In genomic region chr9:3506164-3506563, GRCh38 we compare ENCODE assay signal across 19 cellular contexts. TPM values are rescaled to one million over a fixed set of nuclear protein-coding genes. Genes with fewer than 3 reads are reported as not detected.
DNase-seq lines count a peak whose midpoint lies in the region; ATAC-seq, FAIRE-seq and TF ChIP-seq lines count a peak whose summit lies in the region.
"Had no signal": no experiment of that assay in that cellular context is flagged by ENCODE, and none has a peak within 500 bp of the region (broad histone marks: within the 10 kb centered on the region; RNA-seq: fewer than 3 reads in every experiment).

No MANE protein-coding gene starts in this region.

- intact Hi-C loops in activated CD8-positive, alpha-beta T cell treated with anti-CD3 and anti-CD28 coated beads for 36 hours (cut with micrococcal nuclease), result no loop called here
- intact Hi-C loops in psoas muscle (cut with DNase I), result no loop called here

- in situ Hi-C loops in HAP-1 (cut with MboI; ENCODE audit: low sequenced_read_pairs), result no loop called here

- peak; percentile 45 for FAIRE-seq in GM12891 (lab: Jason Lieb, UNC)
- FAIRE-seq: A549, D721Med, GM12892, H54 had no signal

- no peak overlapping the region for H3K4me3 Mint-ChIP-seq in activated CD8-positive, alpha-beta T cell treated with anti-CD3 and anti-CD28 coated beads, Interleukin-2, amount 10 ng/mL, durations not matched to agents 7 days and 5 days
- no peak overlapping the region for H3K4me3 Mint-ChIP-seq in activated CD8-positive, alpha-beta T cell treated with anti-CD3 and anti-CD28 coated beads for 36 hours
- no peak overlapping the region for H3K4me3 Mint-ChIP-seq in activated naive CD8-positive, alpha-beta T cell treated with anti-CD3 and anti-CD28 coated beads, Interleukin-2, amount 50 U/mL, for 24 hours
- H3K4me3 Mint-ChIP-seq: CD4-positive, alpha-beta T cell had no signal

- H3K4me3 ChIP-seq in psoas muscle, result no peak overlapping the region
- H3K4me3 ChIP-seq in HAP-1, result no peak overlapping the region
- H3K4me3 ChIP-seq: A549, GM23248 had no signal

- H3K4me1 Mint-ChIP-seq in activated CD8-positive, alpha-beta T cell treated with anti-CD3 and anti-CD28 coated beads, Interleukin-2, amount 10 ng/mL, durations not matched to agents 7 days and 5 days (ENCODE audit: low read depth), result peaks cover 16% of the 10 kb centered on the region
- H3K4me1 Mint-ChIP-seq in activated CD8-positive, alpha-beta T cell treated with anti-CD3 and anti-CD28 coated beads for 36 hours (ENCODE audit: low read depth), result peaks cover 53% of the 10 kb centered on the region
- peaks cover 51% of the 10 kb centered on the region for H3K4me1 Mint-ChIP-seq in activated naive CD8-positive, alpha-beta T cell treated with anti-CD3 and anti-CD28 coated beads, Interleukin-2, amount 50 U/mL, for 24 hours

- H3K27me3 ChIP-seq in psoas muscle (ENCODE audit: insufficient read depth in 3 of 3, low read length in 2 of 3) (no peaks in the 10 kb centered on the region), HAP-1 (ENCODE audit: low read depth) (no peaks in the 10 kb centered on the region)

- no peaks in the 10 kb centered on the region for H3K9me3 ChIP-seq in psoas muscle
- H3K9me3 ChIP-seq in HAP-1, result no peaks in the 10 kb centered on the region
- H3K9me3 ChIP-seq: A549, Caco-2 had no signal

- WGBS in psoas muscle, 3 donors, result 91 to 99% (median 94%) methylated on average over 2 of the region's 2 CpGs

- POLR2A ChIA-PET in activated CD8-positive, alpha-beta T cell treated with anti-CD3 and anti-CD28 coated beads, Interleukin-2, amount 10 ng/mL, durations not matched to agents 7 days and 5 days (lab: Charles Lee), result no interaction called here
- POLR2A ChIA-PET in activated CD8-positive, alpha-beta T cell treated with anti-CD3 and anti-CD28 coated beads for 36 hours (lab: Charles Lee), result no interaction called here

- ATAC-seq in activated CD8-positive, alpha-beta T cell treated with anti-CD3 and anti-CD28 coated beads, Interleukin-2, amount 10 ng/mL, durations not matched to agents 7 days and 5 days, result peak; percentile 37
- no peak for ATAC-seq in activated CD8-positive, alpha-beta T cell treated with anti-CD3 and anti-CD28 coated beads for 36 hours
- ATAC-seq in psoas muscle, result no peak
- ATAC-seq in activated naive CD8-positive, alpha-beta T cell treated with anti-CD3 and anti-CD28 coated beads, Interleukin-2, amount 50 U/mL, for 24 hours, result no peak
- ATAC-seq: A549, HCT116 had no signal

- no peak for TF ChIP-seq POLR2A in GM12891 (IDR thresholded peaks at IDR 0.05; ENCODE audit: low read depth, low read length)

- CTCF ChIA-PET in activated CD8-positive, alpha-beta T cell treated with anti-CD3 and anti-CD28 coated beads, Interleukin-2, amount 10 ng/mL, durations not matched to agents 7 days and 5 days (lab: Charles Lee), result interaction anchor here (1.0 kb wide), 1 partner anchor 39 kb away, joined by 3 read pairs; no protein-coding TSS in a partner anchor
- CTCF ChIA-PET in activated CD8-positive, alpha-beta T cell treated with anti-CD3 and anti-CD28 coated beads for 36 hours (lab: Charles Lee), result interaction anchor here (0.9 kb wide), 1 partner anchor 10 kb away, joined by 3 read pairs; no protein-coding TSS in a partner anchor

- H3K27ac ChIP-seq in psoas muscle, result peak overlapping the region; percentile 66
- H3K27ac ChIP-seq: 22Rv1, C4-2B, GM23248 had no signal

- no peak for DNase-seq in activated CD8-positive, alpha-beta T cell treated with anti-CD3 and anti-CD28 coated beads, Interleukin-2, amount 10 ng/mL, durations not matched to agents 7 days and 5 days
- DNase-seq in activated CD8-positive, alpha-beta T cell treated with anti-CD3 and anti-CD28 coated beads for 36 hours, result no peak
- DNase-seq in GM12891 (ENCODE audit: insufficient read length, low spot score) (no peak), OCI-M1 (lab: John Stamatoyannopoulos, UW) (peak; percentile 93), psoas muscle (no peak), HAP-1 (ENCODE audit: low spot score in 2 of 2) (no peak), mucosa of gallbladder (ENCODE audit: low spot score) (no peak)
- no peak for DNase-seq in activated naive CD8-positive, alpha-beta T cell treated with anti-CD3 and anti-CD28 coated beads, Interleukin-2, amount 50 U/mL, for 24 hours
- DNase-seq: AML-193; Caco-2; CD4-positive, alpha-beta T cell; GM23248 had no signal

- H3K36me3 Mint-ChIP-seq in activated CD8-positive, alpha-beta T cell treated with anti-CD3 and anti-CD28 coated beads, Interleukin-2, amount 10 ng/mL, durations not matched to agents 7 days and 5 days (ENCODE audit: low read depth), result peaks cover 10% of the 10 kb centered on the region
- peaks cover 27% of the 10 kb centered on the region for H3K36me3 Mint-ChIP-seq in activated CD8-positive, alpha-beta T cell treated with anti-CD3 and anti-CD28 coated beads for 36 hours (ENCODE audit: low read depth)
- H3K36me3 Mint-ChIP-seq in activated naive CD8-positive, alpha-beta T cell treated with anti-CD3 and anti-CD28 coated beads, Interleukin-2, amount 50 U/mL, for 24 hours (ENCODE audit: low read depth), result peaks cover 6% of the 10 kb centered on the region

- H3K27ac Mint-ChIP-seq in activated CD8-positive, alpha-beta T cell treated with anti-CD3 and anti-CD28 coated beads, Interleukin-2, amount 10 ng/mL, durations not matched to agents 7 days and 5 days, result no peak overlapping the region
- H3K27ac Mint-ChIP-seq in activated CD8-positive, alpha-beta T cell treated with anti-CD3 and anti-CD28 coated beads for 36 hours, result no peak overlapping the region
- no peak overlapping the region for H3K27ac Mint-ChIP-seq in activated naive CD8-positive, alpha-beta T cell treated with anti-CD3 and anti-CD28 coated beads, Interleukin-2, amount 50 U/mL, for 24 hours
- H3K27ac Mint-ChIP-seq: CD4-positive, alpha-beta T cell had no signal

- H3K27me3 Mint-ChIP-seq in activated CD8-positive, alpha-beta T cell treated with anti-CD3 and anti-CD28 coated beads, Interleukin-2, amount 10 ng/mL, durations not matched to agents 7 days and 5 days (ENCODE audit: low read depth), result no peaks in the 10 kb centered on the region
- no peaks in the 10 kb centered on the region for H3K27me3 Mint-ChIP-seq in activated CD8-positive, alpha-beta T cell treated with anti-CD3 and anti-CD28 coated beads for 36 hours
- no peaks in the 10 kb centered on the region for H3K27me3 Mint-ChIP-seq in activated naive CD8-positive, alpha-beta T cell treated with anti-CD3 and anti-CD28 coated beads, Interleukin-2, amount 50 U/mL, for 24 hours
- H3K27me3 Mint-ChIP-seq: CD4-positive, alpha-beta T cell had no signal

- TF ChIP-seq CTCF in activated CD8-positive, alpha-beta T cell treated with anti-CD3 and anti-CD28 coated beads for 36 hours (IDR thresholded peaks at IDR 0.05), result no peak
- TF ChIP-seq CTCF in psoas muscle (IDR thresholded peaks at IDR 0.05), result no peak

- H3K9me3 Mint-ChIP-seq in activated CD8-positive, alpha-beta T cell treated with anti-CD3 and anti-CD28 coated beads, Interleukin-2, amount 10 ng/mL, durations not matched to agents 7 days and 5 days (ENCODE audit: insufficient read depth), result peaks cover 5% of the 10 kb centered on the region
- H3K9me3 Mint-ChIP-seq in activated CD8-positive, alpha-beta T cell treated with anti-CD3 and anti-CD28 coated beads for 36 hours, result no peaks in the 10 kb centered on the region
- H3K9me3 Mint-ChIP-seq in activated naive CD8-positive, alpha-beta T cell treated with anti-CD3 and anti-CD28 coated beads, Interleukin-2, amount 50 U/mL, for 24 hours, result no peaks in the 10 kb centered on the region
- H3K9me3 Mint-ChIP-seq: CD4-positive, alpha-beta T cell had no signal

- peaks cover 32% of the 10 kb centered on the region for H3K4me1 ChIP-seq in psoas muscle
- peaks cover 27% of the 10 kb centered on the region for H3K4me1 ChIP-seq in HAP-1
- H3K4me1 ChIP-seq: Caco-2 had no signal

- no peaks in the 10 kb centered on the region for H3K36me3 ChIP-seq in psoas muscle (ENCODE audit: insufficient read depth in 1 of 2, low read depth in 1 of 2)
- no peaks in the 10 kb centered on the region for H3K36me3 ChIP-seq in HAP-1 (replicated peaks)

TF ChIP-seq in GM12891, 5 proteins besides CTCF, POLR2A, EP300 and RAD21:
- TF ChIP-seq SPI1 (IDR thresholded peaks at IDR 0.05; ENCODE audit: low read depth, low read length) (no peak), POU2F2 (IDR thresholded peaks at IDR 0.05; ENCODE audit: low read depth, low read length) (no peak), TAF1 (IDR thresholded peaks at IDR 0.05; ENCODE audit: low read depth, low read length) (no peak), PAX5 (IDR thresholded peaks at IDR 0.05; ENCODE audit: insufficient read depth, low read length, severe bottlenecking) (no peak), POLR2AphosphoS5 (IDR thresholded peaks at IDR 0.05; ENCODE audit: low read depth, low read length) (no peak)

RNA-seq across cellular contexts. Expression of gene RFX3, which starts 19.6 kb away (rescaled TPM):
- total RNA-seq in activated CD8-positive, alpha-beta T cell treated with anti-CD3 and anti-CD28 coated beads, Interleukin-2, amount 10 ng/mL, durations not matched to agents 7 days and 5 days, result 1 to 10 TPM; 6.8 to 9.0 TPM
- total RNA-seq in activated CD8-positive, alpha-beta T cell treated with anti-CD3 and anti-CD28 coated beads for 36 hours, result 10 to 100 TPM; 10.3 to 12.3 TPM
- polyA plus RNA-seq in GM12891 (2012; ENCODE audit: low read depth, missing spikeins), result 2.8 TPM
- total RNA-seq in psoas muscle (1 to 10 TPM; 2.8 to 5.7 (median 5.3) TPM), mucosa of gallbladder (16.3 TPM)
- 1 to 10 TPM in 1 of 3 donors, under 1 TPM in 2; 0.38 to 1.3 (median 0.84) TPM for polyA plus RNA-seq in psoas muscle
